Comparison of ENCODE assay signal across 8 cellular contexts in the genomic region with DNA sequence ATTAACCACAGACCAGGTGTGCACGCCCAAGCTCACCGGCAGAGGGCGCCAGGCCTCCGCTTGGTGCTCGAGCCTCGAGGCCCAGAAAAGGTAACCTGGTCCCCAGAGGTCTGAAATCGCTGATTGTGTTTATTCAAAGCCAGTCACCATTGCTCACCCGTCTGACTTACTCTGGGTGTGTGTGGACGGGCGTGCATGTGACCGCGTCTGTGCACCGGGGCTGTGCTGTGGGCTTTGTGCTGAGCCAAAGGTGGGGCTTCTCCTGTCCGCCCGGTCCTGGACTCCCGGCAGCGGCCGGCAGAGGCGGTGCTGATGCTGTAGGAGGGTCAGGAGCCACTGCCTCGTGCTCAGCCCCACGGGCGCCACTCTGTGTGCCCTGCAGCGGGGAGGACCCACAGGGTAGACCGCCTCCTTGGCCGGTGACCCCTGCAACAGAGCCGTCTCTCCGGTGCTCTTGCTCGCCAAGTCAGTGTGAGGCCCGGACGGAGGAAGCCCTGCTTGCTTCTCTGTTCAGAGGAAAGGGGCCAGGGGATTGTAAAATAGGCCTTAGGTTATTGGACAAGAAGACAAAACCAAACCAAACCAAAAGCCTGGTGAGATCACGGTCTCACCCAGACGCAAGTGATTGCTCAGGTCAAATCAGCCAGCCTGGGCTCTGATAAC. TPM values are rescaled to one million over a fixed set of nuclear protein-coding genes. Genes with fewer than 3 reads are reported as not detected.
DNase-seq lines count a peak whose midpoint lies in the region; ATAC-seq lines count a peak whose summit lies in the region.

No MANE protein-coding gene starts in this region.

- peak in 12 of 14 donors; percentile 73 to 89 (median 82) for DNase-seq in C1 segment of cervical spinal cord (lab: John Stamatoyannopoulos, UW)
- DNase-seq in NCI-H748 (lab: John Stamatoyannopoulos, UW; ENCODE audit: unreplicated experiment): peak; percentile 87
- peak; percentile 93 for DNase-seq in activated CD8-positive, alpha-beta T cell treated with anti-CD3 and anti-CD28 coated beads, Interleukin-2, amount 10 ng/mL, durations not matched to agents 7 days and 5 days
- DNase-seq in medulla oblongata (ENCODE audit: extremely low spot score): peak; percentile 94
- DNase-seq in stimulated activated CD8-positive, alpha-beta memory T cell treated with anti-CD3 and anti-CD28 coated beads, Interleukin-12 subunit alpha, Interleukin-12 subunit beta, amount 100 ng/mL, for 24 hours (ENCODE audit: extremely low read depth): peak; percentile 76

- peak overlapping the region; percentile 19 for H3K4me3 ChIP-seq in ectodermal cell (ENCODE audit: insufficient read depth, low read depth, low read length)

- peaks cover 75% of the 10 kb centered on the region for H3K4me1 Mint-ChIP-seq in activated CD8-positive, alpha-beta T cell treated with anti-CD3 and anti-CD28 coated beads, Interleukin-2, amount 10 ng/mL, durations not matched to agents 7 days and 5 days (ENCODE audit: low read depth)

- peaks cover 16% of the 10 kb centered on the region for H3K4me1 ChIP-seq in ectodermal cell (ENCODE audit: control insufficient read depth, insufficient read depth, low read length)

- CTCF ChIA-PET in activated CD8-positive, alpha-beta T cell treated with anti-CD3 and anti-CD28 coated beads, Interleukin-2, amount 10 ng/mL, durations not matched to agents 7 days and 5 days (lab: Charles Lee): interaction anchor here (1.0 to 15.3 kb wide), 10 partner anchors 13 to 231 kb away, joined by 3 to 841 read pairs (median 112); a partner anchor contains a TSS

- H3K9me3 Mint-ChIP-seq in activated CD8-positive, alpha-beta T cell treated with anti-CD3 and anti-CD28 coated beads, Interleukin-2, amount 10 ng/mL, durations not matched to agents 7 days and 5 days (ENCODE audit: insufficient read depth): no peaks in the 10 kb centered on the region

- H3K27ac Mint-ChIP-seq in activated CD8-positive, alpha-beta T cell treated with anti-CD3 and anti-CD28 coated beads, Interleukin-2, amount 10 ng/mL, durations not matched to agents 7 days and 5 days: peak overlapping the region; percentile 82

- H3K27me3 Mint-ChIP-seq in activated CD8-positive, alpha-beta T cell treated with anti-CD3 and anti-CD28 coated beads, Interleukin-2, amount 10 ng/mL, durations not matched to agents 7 days and 5 days (ENCODE audit: low read depth): no peaks in the 10 kb centered on the region

- no peaks in the 10 kb centered on the region for H3K36me3 ChIP-seq in ectodermal cell (ENCODE audit: control insufficient read depth, insufficient read depth, low read length)

- ATAC-seq in GM19395 (IDR thresholded peaks at IDR 0.05; ENCODE audit: unreplicated experiment): peak; percentile 57
- peak; percentile 40 for ATAC-seq in HG03565 (IDR thresholded peaks at IDR 0.05; ENCODE audit: unreplicated experiment)
- peak; percentile 75 for ATAC-seq in activated CD8-positive, alpha-beta T cell treated with anti-CD3 and anti-CD28 coated beads, Interleukin-2, amount 10 ng/mL, durations not matched to agents 7 days and 5 days

- H3K4me3 Mint-ChIP-seq in activated CD8-positive, alpha-beta T cell treated with anti-CD3 and anti-CD28 coated beads, Interleukin-2, amount 10 ng/mL, durations not matched to agents 7 days and 5 days: peak overlapping the region; percentile 70

- no peaks in the 10 kb centered on the region for H3K36me3 Mint-ChIP-seq in activated CD8-positive, alpha-beta T cell treated with anti-CD3 and anti-CD28 coated beads, Interleukin-2, amount 10 ng/mL, durations not matched to agents 7 days and 5 days (ENCODE audit: low read depth)

- H3K27me3 ChIP-seq in ectodermal cell (ENCODE audit: control insufficient read depth, insufficient read depth, low read length, poor library complexity, severe bottlenecking): peaks cover 20% of the 10 kb centered on the region

- no peaks in the 10 kb centered on the region for H3K9me3 ChIP-seq in ectodermal cell (ENCODE audit: control insufficient read depth, low read length)

- WGBS in ectodermal cell, 2 experiments: 16 to 21% methylated on average over 32 of the region's 32 CpGs

- POLR2A ChIA-PET in activated CD8-positive, alpha-beta T cell treated with anti-CD3 and anti-CD28 coated beads, Interleukin-2, amount 10 ng/mL, durations not matched to agents 7 days and 5 days (lab: Charles Lee): interaction anchor here (0.7 to 11.6 kb wide), 10 partner anchors 15 to 68 kb away, joined by 3 to 243 read pairs (median 10); a partner anchor contains a TSS

- no peak overlapping the region for H3K27ac ChIP-seq in ectodermal cell (ENCODE audit: insufficient read depth, low read depth, low read length, poor library complexity, severe bottlenecking)

RNA-seq across cellular contexts. Expression of a gene that starts 32.0 kb away (rescaled TPM):
- 10 to 100 TPM; 58.6 to 58.9 TPM for total RNA-seq in activated CD8-positive, alpha-beta T cell treated with anti-CD3 and anti-CD28 coated beads, Interleukin-2, amount 10 ng/mL, durations not matched to agents 7 days and 5 days
- polyA plus RNA-seq in ectodermal cell (2013, experiment 1 of 4): 59.5 TPM
- 47.6 TPM for polyA plus RNA-seq in ectodermal cell (2013, experiment 2 of 4)
- 41.7 TPM for polyA plus RNA-seq in ectodermal cell (2013, experiment 3 of 4)
- 45.2 TPM for polyA plus RNA-seq in ectodermal cell (2013, experiment 4 of 4)

RNA-seq across cellular contexts. Expression of a gene that starts 43.9 kb away (rescaled TPM):
- total RNA-seq in activated CD8-positive, alpha-beta T cell treated with anti-CD3 and anti-CD28 coated beads, Interleukin-2, amount 10 ng/mL, durations not matched to agents 7 days and 5 days: under 1 TPM; 0.39 to 0.50 TPM
- polyA plus RNA-seq in ectodermal cell (2013, experiment 1 of 4): not detected
- not detected for polyA plus RNA-seq in ectodermal cell (2013, experiment 2 of 4)
- polyA plus RNA-seq in ectodermal cell (2013, experiment 3 of 4): not detected
- not detected for polyA plus RNA-seq in ectodermal cell (2013, experiment 4 of 4)
